In the genomic region with DNA sequence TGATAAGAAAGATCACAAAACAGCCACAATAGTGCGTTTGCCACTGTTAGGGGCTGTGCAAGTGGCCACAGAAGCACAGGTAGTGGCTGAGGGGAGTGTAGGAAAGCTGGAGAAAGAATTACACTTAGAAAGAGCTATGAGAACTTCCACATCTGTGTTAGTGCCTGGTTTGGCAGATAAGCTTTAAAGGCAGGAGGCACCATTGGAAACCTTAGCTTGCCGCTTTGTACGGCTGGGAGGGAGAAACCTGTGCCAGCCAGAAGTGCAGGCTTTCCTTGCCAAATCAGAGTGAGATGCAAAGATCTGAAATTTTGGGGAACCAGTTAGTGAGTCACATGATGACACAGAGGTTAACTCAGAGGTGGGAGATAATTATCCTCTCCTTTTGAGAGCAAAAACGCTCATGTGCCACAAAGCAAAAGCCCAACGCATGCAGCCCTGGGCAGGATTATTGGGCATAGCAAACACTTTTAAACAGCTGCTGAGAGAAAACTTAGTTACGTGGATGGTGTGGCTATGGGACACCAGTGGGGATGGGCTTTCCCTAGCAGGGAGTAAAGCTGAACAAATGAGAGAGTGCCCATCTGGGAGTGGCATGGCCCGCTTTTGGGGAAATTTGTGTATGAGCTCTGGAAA, we compare ENCODE assay signal across 26 cellular contexts.
"Had no signal": no experiment of that assay in that cellular context is flagged by ENCODE, and none has a peak within 500 bp of the region (broad histone marks: within the 10 kb centered on the region; RNA-seq: fewer than 3 reads in every experiment).

No MANE protein-coding gene starts in this region.

- H3K4me3 Mint-ChIP-seq: activated B cell treated with CpG ODN at 0.5 μM for 24 hours; activated CD4-positive, alpha-beta memory T cell treated with anti-CD3 and anti-CD28 coated beads for 36 hours; activated CD4-positive, alpha-beta T cell treated with anti-CD3 and anti-CD28 coated beads, Interleukin-2, amount 10 ng/mL, durations not matched to agents 7 days and 5 days; activated naive CD4-positive, alpha-beta T cell treated with anti-CD3 and anti-CD28 coated beads for 36 hours; activated naive CD8-positive, alpha-beta T cell; activated T-cell treated with anti-CD3 and anti-CD28 coated beads, Interleukin-2, amount 50 U/mL, for 4 hours; activated T-helper 17 cell treated with anti-CD3 and anti-CD28 coated beads, Interleukin-2, amount 50 U/mL, for 72 hours; T-helper 17 cell had no signal

- H3K4me1 Mint-ChIP-seq: activated B cell treated with CpG ODN at 0.5 μM for 24 hours; activated CD4-positive, alpha-beta T cell treated with anti-CD3 and anti-CD28 coated beads, Interleukin-2, amount 10 ng/mL, durations not matched to agents 7 days and 5 days; activated T-helper 17 cell treated with anti-CD3 and anti-CD28 coated beads, Interleukin-2, amount 50 U/mL, for 72 hours; T-helper 17 cell had no signal

- DNase-seq: activated B cell treated with CpG ODN at 0.5 μM for 24 hours; activated CD4-positive, alpha-beta memory T cell treated with anti-CD3 and anti-CD28 coated beads for 36 hours; activated CD4-positive, alpha-beta T cell treated with anti-CD3 and anti-CD28 coated beads for 1 hour; activated CD4-positive, alpha-beta T cell treated with anti-CD3 and anti-CD28 coated beads, Interleukin-2, amount 10 ng/mL, durations not matched to agents 7 days and 5 days; activated CD8-positive, alpha-beta memory T cell treated with anti-CD3 and anti-CD28 coated beads for 24 hours; activated gamma-delta T cell; activated naive CD4-positive, alpha-beta T cell treated with anti-CD3 and anti-CD28 coated beads for 36 hours; activated T-cell treated with anti-CD3 and anti-CD28 coated beads, Interleukin-2, amount 50 U/mL, for 4 hours; cerebellar nuclear complex; MM.1S; NCI-H1105; NCI-H1436; NCI-H1694 treated with DMSO at 0.1 percent for 48 hours; NCI-H2029 treated with DMSO at 0.1 percent for 48 hours; NCI-H345; NCI-H510A; NCI-H526 treated with DMSO at 0.1 percent for 48 hours; NCI-H82; Peyer's patch; SHP77; T-helper 17 cell; T-helper 9 cell had no signal

- H3K27me3 ChIP-seq: Peyer's patch, SJSA1 had no signal

- H3K27ac Mint-ChIP-seq: activated B cell treated with CpG ODN at 0.5 μM for 24 hours; activated CD4-positive, alpha-beta memory T cell treated with anti-CD3 and anti-CD28 coated beads for 36 hours; activated CD4-positive, alpha-beta T cell treated with anti-CD3 and anti-CD28 coated beads, Interleukin-2, amount 10 ng/mL, durations not matched to agents 7 days and 5 days; activated naive CD4-positive, alpha-beta T cell treated with anti-CD3 and anti-CD28 coated beads for 36 hours; activated naive CD8-positive, alpha-beta T cell; activated T-helper 17 cell treated with anti-CD3 and anti-CD28 coated beads, Interleukin-2, amount 50 U/mL, for 72 hours; T-helper 17 cell had no signal

- H3K36me3 Mint-ChIP-seq: activated CD4-positive, alpha-beta memory T cell treated with anti-CD3 and anti-CD28 coated beads for 36 hours; activated naive CD8-positive, alpha-beta T cell had no signal

- H3K9me3 Mint-ChIP-seq: activated B cell treated with CpG ODN at 0.5 μM for 24 hours; activated CD4-positive, alpha-beta memory T cell treated with anti-CD3 and anti-CD28 coated beads for 36 hours; activated CD4-positive, alpha-beta T cell treated with anti-CD3 and anti-CD28 coated beads, Interleukin-2, amount 10 ng/mL, durations not matched to agents 7 days and 5 days; activated naive CD4-positive, alpha-beta T cell treated with anti-CD3 and anti-CD28 coated beads for 36 hours; activated T-cell treated with anti-CD3 and anti-CD28 coated beads, Interleukin-2, amount 50 U/mL, for 4 hours; activated T-helper 17 cell treated with anti-CD3 and anti-CD28 coated beads, Interleukin-2, amount 50 U/mL, for 72 hours had no signal

- H3K4me1 ChIP-seq: Peyer's patch, SJSA1 had no signal

- ATAC-seq: activated T-cell treated with anti-CD3 and anti-CD28 coated beads, Interleukin-2, amount 50 U/mL, for 4 hours; activated T-helper 17 cell treated with anti-CD3 and anti-CD28 coated beads, Interleukin-2, amount 50 U/mL, for 72 hours; T-helper 17 cell had no signal

- H3K27ac ChIP-seq: Peyer's patch, RWPE1, SJSA1 had no signal
